In genomic region chr4:38870098-38870850, GRCh38 we compare ENCODE assay signal across 25 cellular contexts. TPM values are rescaled to one million over a fixed set of nuclear protein-coding genes. Genes with fewer than 3 reads are reported as not detected.
A peak's percentile ranks its signal among the peaks of the same experiment; 100 is the strongest.
DNase-seq lines count a peak whose midpoint lies in the region; FAIRE-seq and TF ChIP-seq lines count a peak whose summit lies in the region.
"Had no signal": no experiment of that assay in that cellular context is flagged by ENCODE, and none has a peak within 500 bp of the region (broad histone marks: within the 10 kb centered on the region; RNA-seq: fewer than 3 reads in every experiment).

No MANE protein-coding gene starts in this region.

- intact Hi-C loops in posterior cingulate gyrus (cut with DNase I), result no loop called here

- H3K36me3 ChIP-seq in HEK293 (ENCODE audit: control insufficient read depth in 2 of 2, insufficient read depth in 1 of 2, low read length in 2 of 2), result peaks cover 0 to 22% of the 10 kb centered on the region in 2 experiments; a peak in 1 of 3 replicates
- H3K36me3 ChIP-seq in hepatocyte (replicated peaks; ENCODE audit: insufficient read depth, low read depth), result no peaks in the 10 kb centered on the region
- no peaks in the 10 kb centered on the region for H3K36me3 ChIP-seq in suprapubic skin
- H3K36me3 ChIP-seq: right atrium auricular region had no signal

- DNase-seq in amniotic epithelial cell (ENCODE audit: low read depth), result peak; percentile 13
- no peak for DNase-seq in hepatocyte (ENCODE audit: low spot score)
- no peak for DNase-seq in suprapubic skin (ENCODE audit: low spot score in 2 of 2)
- no peak for DNase-seq in DMS 273 treated with DMSO at 0.1 percent for 48 hours (lab: John Stamatoyannopoulos, UW)
- DNase-seq in COLO668 (lab: John Stamatoyannopoulos, UW; ENCODE audit: unreplicated experiment), result no peak
- no peak for DNase-seq in posterior cingulate gyrus
- no peak for DNase-seq in HTR-8/SVneo (ENCODE audit: insufficient read length, low spot score)
- DNase-seq: activated CD4-positive, alpha-beta T cell treated with anti-CD3 and anti-CD28 coated beads, Interleukin-2, amount 50 U/mL, for 1 hour; activated naive CD8-positive, alpha-beta T cell treated with anti-CD3 and anti-CD28 coated beads for 36 hours; activated T-cell treated with anti-CD3 and anti-CD28 coated beads, Interleukin-2, amount 50 U/mL, for 24 hours; C1 segment of cervical spinal cord; cerebellar nuclear complex; DND-41; H7; hypothalamus; KBM-7; left cardiac atrium; naive thymus-derived CD4-positive, alpha-beta T cell; NCI-H1105 treated with DMSO at 0.1 percent for 48 hours; NCI-H345; NK-92 treated with Interleukin-12 subunit alpha and Interleukin-12 subunit beta, amount 100 ng/mL, for 24 hours; SJCRH30; stimulated activated CD4-positive, alpha-beta T cell treated with anti-CD3 and anti-CD28 coated beads, Interleukin-2, amount 100 ng/mL, for 48 hours had no signal

- H3K9me3 ChIP-seq in HEK293 (ENCODE audit: control insufficient read depth, insufficient read depth, low read depth, low read length), result no peaks in the 10 kb centered on the region
- no peaks in the 10 kb centered on the region for H3K9me3 ChIP-seq in hepatocyte (ENCODE audit: low read depth)
- no peaks in the 10 kb centered on the region for H3K9me3 ChIP-seq in suprapubic skin
- H3K9me3 ChIP-seq: right atrium auricular region had no signal

- TF ChIP-seq POLR2A in suprapubic skin (IDR thresholded peaks at IDR 0.05), result no peak

- H3K27me3 ChIP-seq in hepatocyte (no peaks in the 10 kb centered on the region), suprapubic skin (no peaks in the 10 kb centered on the region)
- H3K27me3 ChIP-seq: right atrium auricular region, SJCRH30 had no signal

- no peak for TF ChIP-seq EP300 in suprapubic skin (IDR thresholded peaks at IDR 0.05)

- WGBS in hepatocyte (ENCODE audit: low lambda C conversion rate, missing lambda C conversion rate), result 74% methylated on average over 7 of the region's 7 CpGs
- 63% methylated on average over 7 of the region's 7 CpGs for WGBS in suprapubic skin

- H3K79me2 ChIP-seq in hepatocyte, result peaks cover 54% of the 10 kb centered on the region

- H3K4me1 ChIP-seq in HEK293 (ENCODE audit: control insufficient read depth, insufficient read depth, low read length) (peaks cover 3% of the 10 kb centered on the region; the same call in 1 of the 2 replicates), hepatocyte (ENCODE audit: insufficient read depth) (peaks cover 32% of the 10 kb centered on the region), suprapubic skin (peaks cover 58% of the 10 kb centered on the region)

- no peak for FAIRE-seq in HTR-8/SVneo (lab: Jason Lieb, UNC)

- H2AFZ ChIP-seq in hepatocyte, result no peak overlapping the region

- H3K9me2 ChIP-seq in hepatocyte (replicated peaks; ENCODE audit: insufficient read depth), result no peaks in the 10 kb centered on the region

- POLR2A ChIA-PET in HEK293 (lab: Yijun Ruan, JAX), result no interaction called here

- H3K4me3 ChIP-seq in HEK293 (ENCODE audit: low read depth, low read length) (no peak overlapping the region), hepatocyte (no peak overlapping the region), suprapubic skin (no peak overlapping the region)
- H3K4me3 ChIP-seq: SJCRH30 had no signal

- H3K27ac ChIP-seq in HEK293 (ENCODE audit: extremely low read depth, low read depth, low read length) (no peak overlapping the region), hepatocyte (no peak overlapping the region), suprapubic skin (peak overlapping the region; percentile 90)
- H3K27ac ChIP-seq: SJCRH30 had no signal

- TF ChIP-seq CTCF in HEK293 (tag by site-specific recombination; IDR thresholded peaks at IDR 0.05) (no peak), hepatocyte (IDR thresholded peaks at IDR 0.05; ENCODE audit: poor library complexity) (no peak), suprapubic skin (IDR thresholded peaks at IDR 0.05) (no peak)

- peak overlapping the region; percentile 95 for H3K4me2 ChIP-seq in hepatocyte

- H4K20me1 ChIP-seq in hepatocyte (ENCODE audit: insufficient read depth, poor library complexity, severe bottlenecking), result peaks cover 3% of the 10 kb centered on the region

- CTCF ChIA-PET in HEK293 (lab: Yijun Ruan, JAX), result interaction anchor here (0.7 to 1.6 kb wide), 3 partner anchors 9 to 500 kb away, joined by 3 to 5 read pairs (median 4); no protein-coding TSS in a partner anchor

TF ChIP-seq in HEK293, 187 proteins besides CTCF, POLR2A, EP300 and RAD21:
- TF ChIP-seq ZSCAN23 (tag by site-specific recombination; IDR thresholded peaks at IDR 0.05) (no peak), ZNF623 (tag by site-specific recombination; IDR thresholded peaks at IDR 0.05) (peak; percentile 51), ZNF202 (tag by site-specific recombination; IDR thresholded peaks at IDR 0.05; ENCODE audit: borderline replicate concordance) (no peak)

RNA-seq across cellular contexts. Expression of gene FAM114A1, which starts 2.7 kb away (rescaled TPM):
- total RNA-seq in hepatocyte (127 and 140 TPM in 2 replicates), suprapubic skin (10 to 100 TPM; 36.9 to 85.9 (median 44.5) TPM)
- polyA plus RNA-seq in hepatocyte, result 110 and 113 TPM in 2 replicates
- polyA plus RNA-seq: naive thymus-derived CD4-positive, alpha-beta T cell had no signal

RNA-seq across cellular contexts. Expression of gene TLR6, which starts 13.7 kb away (rescaled TPM):
- total RNA-seq in hepatocyte (1.1 and 2.6 TPM in 2 replicates), suprapubic skin (1 to 10 TPM; 2.1 to 6.4 (median 2.5) TPM)
- polyA plus RNA-seq in hepatocyte, result 0.24 and 0.56 TPM in 2 replicates
- total RNA-seq: H7 had no signal
- polyA plus RNA-seq: naive thymus-derived CD4-positive, alpha-beta T cell had no signal
